In the genomic region with DNA sequence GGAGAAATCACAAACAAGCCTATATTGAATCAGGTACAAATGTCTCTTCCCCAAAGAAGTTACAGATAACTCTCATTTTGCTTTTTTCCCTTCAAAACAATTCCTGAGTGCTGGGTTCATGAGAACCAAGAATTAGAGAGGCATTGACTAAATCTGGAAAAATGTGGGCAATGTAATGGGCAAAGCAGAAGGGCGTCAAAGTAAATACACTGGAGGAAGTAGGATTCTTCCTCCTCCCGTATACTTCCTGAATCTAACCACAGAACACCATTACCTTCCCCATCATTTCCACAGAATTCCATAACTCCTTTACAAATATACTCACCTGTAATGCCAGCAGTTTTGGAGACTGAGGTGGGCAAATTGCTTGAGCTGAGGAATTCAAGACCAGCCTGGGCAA, we compare ENCODE assay signal across 14 cellular contexts. TPM values are rescaled to one million over a fixed set of nuclear protein-coding genes. Genes with fewer than 3 reads are reported as not detected.
DNase-seq lines count a peak whose midpoint lies in the region; ATAC-seq, FAIRE-seq and TF ChIP-seq lines count a peak whose summit lies in the region.
"Had no signal": no experiment of that assay in that cellular context is flagged by ENCODE, and none has a peak within 500 bp of the region (broad histone marks: within the 10 kb centered on the region; RNA-seq: fewer than 3 reads in every experiment).

No MANE protein-coding gene starts in this region.

- no peaks in the 10 kb centered on the region for H3K9me3 ChIP-seq in HepG2 (ENCODE audit: low read length)
- no peaks in the 10 kb centered on the region for H3K9me3 ChIP-seq in right lobe of liver
- no peaks in the 10 kb centered on the region for H3K9me3 ChIP-seq in adipocyte (ENCODE audit: control insufficient read depth, low read length)

- POLR2A ChIA-PET in HepG2 (lab: Yijun Ruan, JAX), result interaction anchor here (0.6 kb wide), 1 partner anchor 112 kb away, joined by 3 read pairs; no protein-coding TSS in a partner anchor

- DNase-seq in HepG2 (ENCODE audit: low spot score), result peak; percentile 38
- DNase-seq in right lobe of liver, result no peak
- peak; percentile 63 for DNase-seq in adipocyte (ENCODE audit: low read depth)
- peak; percentile 28 for DNase-seq in glomerular visceral epithelial cell (ENCODE audit: extremely low spot score)
- DNase-seq in NCI-H2081 treated with DMSO at 0.1 percent for 48 hours (lab: John Stamatoyannopoulos, UW), result no peak
- DNase-seq in stimulated activated naive CD4-positive, alpha-beta T cell (lab: John Stamatoyannopoulos, UW), result no peak
- DNase-seq in NCI-H2029 (lab: John Stamatoyannopoulos, UW), result no peak
- DNase-seq in DMS153 treated with DMSO at 0.1 percent for 48 hours (lab: John Stamatoyannopoulos, UW; ENCODE audit: unreplicated experiment), result no peak
- DNase-seq: activated CD4-positive, alpha-beta T cell treated with anti-CD3 and anti-CD28 coated beads for 1 hour; activated T-cell treated with anti-CD3 and anti-CD28 coated beads, Interleukin-2, amount 50 U/mL, for 4 hours; DMS79; occipital lobe; T-cell had no signal

- H4K20me1 ChIP-seq in HepG2 (ENCODE audit: insufficient read depth, low read length), result no peaks in the 10 kb centered on the region

- H2AFZ ChIP-seq in HepG2 (ENCODE audit: low read length), result no peak overlapping the region

- TF ChIP-seq CTCF in HepG2 (CRISPR knock-in tag; IDR thresholded peaks at IDR 0.05), result no peak
- no peak for TF ChIP-seq CTCF in right lobe of liver (IDR thresholded peaks at IDR 0.05)

- CTCF ChIA-PET in HepG2 (lab: Yijun Ruan, JAX; ENCODE audit: low intra/inter-chr PET ratio, low total read pairs), result no interaction called here

- WGBS in HepG2 (ENCODE audit: low lambda C conversion rate), result 3% methylated on average over 2 of the region's 2 CpGs
- WGBS in right lobe of liver (ENCODE audit: insufficient coverage, low coverage, low lambda C conversion rate, missing lambda C conversion rate), result 30% methylated on average over 2 of the region's 2 CpGs

- TF ChIP-seq EP300 in HepG2 (IDR thresholded peaks at IDR 0.05; ENCODE audit: low read depth in 2 of 2, low read length in 2 of 2) (no peak), HepG2 (CRISPR knock-in tag; IDR thresholded peaks at IDR 0.05; ENCODE audit: borderline replicate concordance) (no peak)

- H3K36me3 ChIP-seq in HepG2 (replicated peaks in 1 of 2; ENCODE audit: control insufficient read depth in 1 of 2, insufficient read depth in 2 of 2, low read length in 2 of 2), result no peaks in the 10 kb centered on the region
- no peaks in the 10 kb centered on the region for H3K36me3 ChIP-seq in right lobe of liver
- no peaks in the 10 kb centered on the region for H3K36me3 ChIP-seq in adipocyte (ENCODE audit: control insufficient read depth, insufficient read depth, low read length, severe bottlenecking)

- TF ChIP-seq POLR2A in HepG2 (IDR thresholded peaks at IDR 0.05; ENCODE audit: insufficient read depth in 1 of 2, low read depth in 2 of 2, low read length in 2 of 2) (no peak), right lobe of liver (IDR thresholded peaks at IDR 0.05) (no peak)

- no peak overlapping the region for H3K27ac ChIP-seq in HepG2 (ENCODE audit: extremely low read length, insufficient read depth, low read length)
- H3K27ac ChIP-seq in right lobe of liver, result no peak overlapping the region

- TF ChIP-seq RAD21 in HepG2 (CRISPR knock-in tag; IDR thresholded peaks at IDR 0.05), result no peak

- H3K27me3 ChIP-seq in HepG2 (ENCODE audit: control insufficient read depth in 1 of 2, insufficient read depth in 2 of 2, low read length in 2 of 2) (no peaks in the 10 kb centered on the region; a peak in 1 of 5 replicates), right lobe of liver (no peaks in the 10 kb centered on the region), adipocyte (replicated peaks; ENCODE audit: control insufficient read depth, insufficient read depth, low read length) (no peaks in the 10 kb centered on the region)

- ATAC-seq in HepG2 (no peak), right lobe of liver (no peak)
- ATAC-seq: activated T-cell treated with anti-CD3 and anti-CD28 coated beads, Interleukin-2, amount 50 U/mL, for 4 hours; T-cell had no signal

- intact Hi-C loops in HepG2 (cut with micrococcal nuclease; ENCODE audit: unreplicated experiment) (no loop called here), right lobe of liver (cut with DNase I) (loop anchor here (5.0 kb wide), 2 partner anchors 44 to 54 kb away; no protein-coding TSS in a partner anchor)

- peaks cover 31% of the 10 kb centered on the region for H3K4me1 ChIP-seq in HepG2 (ENCODE audit: insufficient read depth, low read length)
- H3K4me1 ChIP-seq in right lobe of liver, result peaks cover 0 to 4% (median 0%) of the 10 kb centered on the region in 4 donors
- peaks cover 23% of the 10 kb centered on the region for H3K4me1 ChIP-seq in adipocyte (ENCODE audit: control insufficient read depth, insufficient read depth, low read length)

- H3K79me2 ChIP-seq in HepG2 (ENCODE audit: insufficient read depth, low read length), result no peaks in the 10 kb centered on the region

- in situ Hi-C loops in HepG2 (cut with HindIII; ENCODE audit: extremely low pct_ligation_motif_present, low pct_unique_long_range_greater_than_20kb), result loop anchor here (10.0 kb wide), 1 partner anchor 56 kb away; no protein-coding TSS in a partner anchor

- H3K9ac ChIP-seq in HepG2 (ENCODE audit: insufficient read depth, low read depth, low read length), result no peak overlapping the region
- no peak overlapping the region for H3K9ac ChIP-seq in adipocyte (ENCODE audit: low read length)

- no peak overlapping the region for H3K4me2 ChIP-seq in HepG2 (ENCODE audit: low read depth, low read length)

- no peak for FAIRE-seq in HepG2 (lab: Jason Lieb, UNC)
- FAIRE-seq: GM12891 had no signal

- H3K4me3 ChIP-seq in HepG2 (replicated peaks in 1 of 3; ENCODE audit: insufficient read depth in 1 of 3, low read depth in 2 of 3, low read length in 3 of 3) (no peak overlapping the region), right lobe of liver (no peak overlapping the region), adipocyte (ENCODE audit: low read length) (no peak overlapping the region)

- no TSS peak for BruUV-seq in HepG2 (replicated peaks; lab: Mats Ljungman, UMichigan)

RNA-seq across cellular contexts. Expression of a gene that starts 3.0 kb away (rescaled TPM):
- total RNA-seq in HepG2 (2016; rRNA removed; fragmentation: Illumina TruSeq; extraction: Trizol), result 0.53 and 0.81 TPM in 2 replicates
- total RNA-seq in HepG2 (2016; cell fraction: cytosol; rRNA removed; fragmentation: Illumina TruSeq; extraction: Trizol; ENCODE audit: low read depth), result 1.4 and 3.4 TPM in 2 replicates
- total RNA-seq in HepG2 (2016; cell fraction: insoluble cytoplasmic fraction; rRNA removed; fragmentation: Illumina TruSeq; extraction: Trizol), result 0.52 and 1.7 TPM in 2 replicates
- 0.93 and 5.7 TPM in 2 replicates for total RNA-seq in HepG2 (2016; cell fraction: membrane; rRNA removed; fragmentation: Illumina TruSeq; extraction: Trizol)
- total RNA-seq in HepG2 (2016; cell fraction: nucleus; rRNA removed; fragmentation: Illumina TruSeq; extraction: Trizol), result 0.68 and 2.8 TPM in 2 replicates
- polyA plus RNA-seq in HepG2 (2011; rRNA removed), result 6.0 and 7.4 TPM in 2 replicates
- polyA plus RNA-seq in HepG2 (2011; cell fraction: cytosol; rRNA removed), result 4.9 and 5.8 TPM in 2 replicates
- polyA plus RNA-seq in HepG2 (2011; cell fraction: nucleus; rRNA removed), result 4.1 and 31.3 TPM in 2 replicates
- 4.5 and 6.2 TPM in 2 replicates for polyA plus RNA-seq in HepG2 (2012)
- 4.3 and 5.5 TPM in 2 replicates for polyA plus RNA-seq in HepG2 (2016; cell fraction: cytosol; fragmentation: Illumina TruSeq; extraction: Trizol; ENCODE audit: low read depth)
- 2.0 and 2.8 TPM in 2 replicates for polyA plus RNA-seq in HepG2 (2016; cell fraction: insoluble cytoplasmic fraction; fragmentation: Illumina TruSeq; extraction: Trizol; ENCODE audit: low read depth)
- 5.5 and 8.4 TPM in 2 replicates for polyA plus RNA-seq in HepG2 (2016; cell fraction: membrane; fragmentation: Illumina TruSeq; extraction: Trizol; ENCODE audit: low read depth)
- 3.7 and 5.1 TPM in 2 replicates for polyA plus RNA-seq in HepG2 (2016; cell fraction: nucleus; fragmentation: Illumina TruSeq; extraction: Trizol; ENCODE audit: insufficient read depth, low read depth)
- 11.3 and 107 TPM in 2 replicates for polyA minus RNA-seq in HepG2 (2011; rRNA and poly(A)+ RNA removed; ENCODE audit: low replicate concordance)
- 6.9 and 7.3 TPM in 2 replicates for polyA minus RNA-seq in HepG2 (2011; cell fraction: cytosol; rRNA and poly(A)+ RNA removed)
- 1.3 and 1.9 TPM in 2 replicates for polyA minus RNA-seq in HepG2 (2011; cell fraction: nucleus; rRNA and poly(A)+ RNA removed)
- total RNA-seq in right lobe of liver, result 1 to 10 TPM; 3.4 to 6.4 (median 4.3) TPM

RNA-seq across cellular contexts. Expression of a gene that starts 30.6 kb away (rescaled TPM):
- total RNA-seq in HepG2 (2016; rRNA removed; fragmentation: Illumina TruSeq; extraction: Trizol) (12.2 and 14.0 TPM in 2 replicates), right lobe of liver (100 to 1,000 TPM in 2 of 6 experiments, 10 to 100 TPM in 4; 37.2 to 267 (median 72.7) TPM)
- 5.1 and 6.0 TPM in 2 replicates for total RNA-seq in HepG2 (2016; cell fraction: cytosol; rRNA removed; fragmentation: Illumina TruSeq; extraction: Trizol; ENCODE audit: low read depth)
- total RNA-seq in HepG2 (2016; cell fraction: insoluble cytoplasmic fraction; rRNA removed; fragmentation: Illumina TruSeq; extraction: Trizol), result 12.0 and 13.5 TPM in 2 replicates
- 8.3 and 10.5 TPM in 2 replicates for total RNA-seq in HepG2 (2016; cell fraction: membrane; rRNA removed; fragmentation: Illumina TruSeq; extraction: Trizol)
- total RNA-seq in HepG2 (2016; cell fraction: nucleus; rRNA removed; fragmentation: Illumina TruSeq; extraction: Trizol), result 9.2 and 10.3 TPM in 2 replicates
- polyA plus RNA-seq in HepG2 (2011; rRNA removed), result 8.5 and 8.6 TPM in 2 replicates
- polyA plus RNA-seq in HepG2 (2011; cell fraction: cytosol; rRNA removed), result 5.0 and 6.0 TPM in 2 replicates
- 30.0 and 30.9 TPM in 2 replicates for polyA plus RNA-seq in HepG2 (2011; cell fraction: nucleus; rRNA removed)
- polyA plus RNA-seq in HepG2 (2012), result 4.3 and 6.2 TPM in 2 replicates
- polyA plus RNA-seq in HepG2 (2016; cell fraction: cytosol; fragmentation: Illumina TruSeq; extraction: Trizol; ENCODE audit: low read depth), result 3.4 and 4.7 TPM in 2 replicates
- 11.3 and 13.3 TPM in 2 replicates for polyA plus RNA-seq in HepG2 (2016; cell fraction: insoluble cytoplasmic fraction; fragmentation: Illumina TruSeq; extraction: Trizol; ENCODE audit: low read depth)
- polyA plus RNA-seq in HepG2 (2016; cell fraction: membrane; fragmentation: Illumina TruSeq; extraction: Trizol; ENCODE audit: low read depth), result 5.6 and 7.1 TPM in 2 replicates
- polyA plus RNA-seq in HepG2 (2016; cell fraction: nucleus; fragmentation: Illumina TruSeq; extraction: Trizol; ENCODE audit: insufficient read depth, low read depth), result 16.2 and 18.9 TPM in 2 replicates
- 11.4 TPM in 1 of 2 replicates, not detected in the other for polyA minus RNA-seq in HepG2 (2011; rRNA and poly(A)+ RNA removed; ENCODE audit: low replicate concordance)
- 3.5 and 5.0 TPM in 2 replicates for polyA minus RNA-seq in HepG2 (2011; cell fraction: cytosol; rRNA and poly(A)+ RNA removed)
- polyA minus RNA-seq in HepG2 (2011; cell fraction: nucleus; rRNA and poly(A)+ RNA removed), result 3.7 and 7.3 TPM in 2 replicates

RNA-seq across cellular contexts. Expression of a gene that starts 50.2 kb away (rescaled TPM):
- total RNA-seq in HepG2 (2016; rRNA removed; fragmentation: Illumina TruSeq; extraction: Trizol) (4.1 and 4.5 TPM in 2 replicates), right lobe of liver (10 to 100 TPM in 1 of 6 experiments, 1 to 10 TPM in 5; 4.7 to 11.1 (median 7.8) TPM)
- 0.40 and 0.53 TPM in 2 replicates for total RNA-seq in HepG2 (2016; cell fraction: cytosol; rRNA removed; fragmentation: Illumina TruSeq; extraction: Trizol; ENCODE audit: low read depth)
- total RNA-seq in HepG2 (2016; cell fraction: insoluble cytoplasmic fraction; rRNA removed; fragmentation: Illumina TruSeq; extraction: Trizol), result 4.3 and 4.5 TPM in 2 replicates
- 1.3 and 1.5 TPM in 2 replicates for total RNA-seq in HepG2 (2016; cell fraction: membrane; rRNA removed; fragmentation: Illumina TruSeq; extraction: Trizol)
- total RNA-seq in HepG2 (2016; cell fraction: nucleus; rRNA removed; fragmentation: Illumina TruSeq; extraction: Trizol), result 4.3 and 5.1 TPM in 2 replicates
- polyA plus RNA-seq in HepG2 (2011; rRNA removed), result 3.6 and 3.9 TPM in 2 replicates
- 3.0 and 3.4 TPM in 2 replicates for polyA plus RNA-seq in HepG2 (2011; cell fraction: cytosol; rRNA removed)
- polyA plus RNA-seq in HepG2 (2011; cell fraction: nucleus; rRNA removed), result 4.2 and 4.7 TPM in 2 replicates
- polyA plus RNA-seq in HepG2 (2012), result 1.8 and 2.7 TPM in 2 replicates
- polyA plus RNA-seq in HepG2 (2016; cell fraction: cytosol; fragmentation: Illumina TruSeq; extraction: Trizol; ENCODE audit: low read depth), result 0.42 and 0.51 TPM in 2 replicates
- polyA plus RNA-seq in HepG2 (2016; cell fraction: insoluble cytoplasmic fraction; fragmentation: Illumina TruSeq; extraction: Trizol; ENCODE audit: low read depth), result 3.8 and 4.3 TPM in 2 replicates
- 0.98 and 1.1 TPM in 2 replicates for polyA plus RNA-seq in HepG2 (2016; cell fraction: membrane; fragmentation: Illumina TruSeq; extraction: Trizol; ENCODE audit: low read depth)
- 4.8 and 5.3 TPM in 2 replicates for polyA plus RNA-seq in HepG2 (2016; cell fraction: nucleus; fragmentation: Illumina TruSeq; extraction: Trizol; ENCODE audit: insufficient read depth, low read depth)
- 6.6 and 11.2 TPM in 2 replicates for polyA minus RNA-seq in HepG2 (2011; rRNA and poly(A)+ RNA removed; ENCODE audit: low replicate concordance)
- polyA minus RNA-seq in HepG2 (2011; cell fraction: cytosol; rRNA and poly(A)+ RNA removed), result 1.2 and 1.5 TPM in 2 replicates
- 8.0 and 8.8 TPM in 2 replicates for polyA minus RNA-seq in HepG2 (2011; cell fraction: nucleus; rRNA and poly(A)+ RNA removed)

Comparison
In these comparisons a context has a peak if more than half of its experiments do, and no peak if none do; other contexts are left out.
1. DNase-seq: peak in HepG2 (single experiment), adipocyte (single experiment) and glomerular visceral epithelial cell (single experiment); none in right lobe of liver (0 of 3), NCI-H2081 treated with DMSO at 0.1 percent for 48 hours (single experiment), stimulated activated naive CD4-positive, alpha-beta T cell (0 of 6), NCI-H2029 (single experiment) and DMS153 treated with DMSO at 0.1 percent for 48 hours (single experiment).